ENCODE assay signal across 13 cellular contexts in genomic region chr2:74499940-74500577, GRCh38. TPM values are rescaled to one million over a fixed set of nuclear protein-coding genes. Genes with fewer than 3 reads are reported as not detected.
DNase-seq lines count a peak whose midpoint lies in the region; ATAC-seq and TF ChIP-seq lines count a peak whose summit lies in the region.
"Had no signal": no experiment of that assay in that cellular context is flagged by ENCODE, and none has a peak within 500 bp of the region (broad histone marks: within the 10 kb centered on the region; RNA-seq: fewer than 3 reads in every experiment).

No MANE protein-coding gene starts in this region.

- peaks cover 60% of the 10 kb centered on the region for H3K4me1 Mint-ChIP-seq in stimulated activated naive CD8-positive, alpha-beta T cell treated with anti-CD3 and anti-CD28 coated beads, Interleukin-15, amount 100 ng/mL, for 72 hours
- H3K4me1 Mint-ChIP-seq in brain, result peaks cover 58% of the 10 kb centered on the region
- H3K4me1 Mint-ChIP-seq in mesothelial cell of epicardium, result peaks cover 48% of the 10 kb centered on the region

- H3K9me3 Mint-ChIP-seq in stimulated activated naive CD8-positive, alpha-beta T cell treated with anti-CD3 and anti-CD28 coated beads, Interleukin-15, amount 100 ng/mL, for 72 hours, result no peaks in the 10 kb centered on the region
- H3K9me3 Mint-ChIP-seq in brain (no peaks in the 10 kb centered on the region), mesothelial cell of epicardium (no peaks in the 10 kb centered on the region)
- H3K9me3 Mint-ChIP-seq: stimulated activated memory B cell treated with anti-CD40 and anti-IgM and Interleukin-4, amounts not matched to agents 10 μg/mL and 1 μg/mL and 100 μg/mL, for 72 hours had no signal

- peaks cover 77% of the 10 kb centered on the region for H3K27me3 Mint-ChIP-seq in stimulated activated naive CD8-positive, alpha-beta T cell treated with anti-CD3 and anti-CD28 coated beads, Interleukin-15, amount 100 ng/mL, for 72 hours
- H3K27me3 Mint-ChIP-seq in brain, result peaks cover 93% of the 10 kb centered on the region
- peaks cover 91% of the 10 kb centered on the region for H3K27me3 Mint-ChIP-seq in mesothelial cell of epicardium (ENCODE audit: low read depth)

- DNase-seq in stimulated activated naive CD8-positive, alpha-beta T cell treated with anti-CD3 and anti-CD28 coated beads, Interleukin-15, amount 100 ng/mL, for 72 hours, result no peak
- no peak for DNase-seq in stimulated activated naive CD8-positive, alpha-beta T cell treated with anti-CD3 and anti-CD28 coated beads, Interleukin-15, Interleukin-2, amounts not matched to agents 100 U/mL and 50 U/mL, for 24 hours
- no peak for DNase-seq in mesothelial cell of epicardium (ENCODE audit: low spot score in 2 of 2, unreplicated experiment in 2 of 2)
- DNase-seq in G401 (ENCODE audit: low spot score), result no peak
- no peak for DNase-seq in NCI-H2029 treated with DMSO at 0.1 percent for 48 hours (lab: John Stamatoyannopoulos, UW)
- DNase-seq in NCI-H146 (lab: John Stamatoyannopoulos, UW), result no peak
- no peak for DNase-seq in HuH-7 (ENCODE audit: low spot score)
- DNase-seq: anterior cingulate cortex, HCEC 1CT had no signal

- in situ Hi-C loops in G401 (cut with HindIII; ENCODE audit: low sequenced_read_pairs), result no loop called here

- H3K36me3 Mint-ChIP-seq in brain (peaks cover 9% of the 10 kb centered on the region), mesothelial cell of epicardium (peaks cover 8% of the 10 kb centered on the region)

- H3K27ac Mint-ChIP-seq in stimulated activated naive CD8-positive, alpha-beta T cell treated with anti-CD3 and anti-CD28 coated beads, Interleukin-15, amount 100 ng/mL, for 72 hours, result no peak overlapping the region
- no peak overlapping the region for H3K27ac Mint-ChIP-seq in brain
- no peak overlapping the region for H3K27ac Mint-ChIP-seq in mesothelial cell of epicardium
- H3K27ac Mint-ChIP-seq: stimulated activated memory B cell treated with anti-CD40 and anti-IgM and Interleukin-4, amounts not matched to agents 10 μg/mL and 1 μg/mL and 100 μg/mL, for 72 hours had no signal

- no peak for TF ChIP-seq CTCF in brain (conservative IDR thresholded peaks at IDR 0.05)
- TF ChIP-seq CTCF in mesothelial cell of epicardium (IDR thresholded peaks at IDR 0.05; ENCODE audit: unreplicated experiment), result no peak

- H3K4me3 Mint-ChIP-seq in stimulated activated naive CD8-positive, alpha-beta T cell treated with anti-CD3 and anti-CD28 coated beads, Interleukin-15, amount 100 ng/mL, for 72 hours, result peak overlapping the region; percentile 20 to 51
- H3K4me3 Mint-ChIP-seq in brain, result peak overlapping the region in 3 of 5 experiments; percentile 62 to 79 (median 67)
- peak overlapping the region; percentile 75 for H3K4me3 Mint-ChIP-seq in mesothelial cell of epicardium

- ATAC-seq in stimulated activated naive CD8-positive, alpha-beta T cell treated with anti-CD3 and anti-CD28 coated beads, Interleukin-15, amount 100 ng/mL, for 72 hours, result no peak
- no peak for ATAC-seq in stimulated activated naive CD8-positive, alpha-beta T cell treated with anti-CD3 and anti-CD28 coated beads, Interleukin-15, Interleukin-2, amounts not matched to agents 100 U/mL and 50 U/mL, for 24 hours
- ATAC-seq: left lung; stimulated activated memory B cell treated with anti-CD40 and anti-IgM and Interleukin-4, amounts not matched to agents 10 μg/mL and 1 μg/mL and 100 μg/mL, for 72 hours had no signal

RNA-seq across cellular contexts. Expression of gene LBX2, which starts 0.7 kb away (rescaled TPM):
- 2.5 TPM for polyA plus RNA-seq in brain (ENCODE audit: insufficient read depth, low read depth, low replicate concordance)
- 0.86 to 1.1 TPM (median 0.89 TPM) in 3 replicates for total RNA-seq in mesothelial cell of epicardium
- not detected in 2 replicates for total RNA-seq in G401 (2014; rRNA removed; shearing (Covaris generic))

RNA-seq across cellular contexts. Expression of gene PCGF1, which starts 7.4 kb away (rescaled TPM):
- 19.5 TPM for polyA plus RNA-seq in brain (ENCODE audit: insufficient read depth, low read depth, low replicate concordance)
- 17.0 to 23.0 TPM (median 20.3 TPM) in 3 replicates for total RNA-seq in mesothelial cell of epicardium
- 38.2 and 39.9 TPM in 2 replicates for total RNA-seq in G401 (2014; rRNA removed; shearing (Covaris generic))

RNA-seq across cellular contexts. Expression of gene TLX2, which starts 14.2 kb away (rescaled TPM):
- 0.20 TPM for polyA plus RNA-seq in brain (ENCODE audit: insufficient read depth, low read depth, low replicate concordance)
- total RNA-seq in mesothelial cell of epicardium, result 0.18 TPM in 1 of 3 replicates, not detected in the others
- total RNA-seq in G401 (2014; rRNA removed; shearing (Covaris generic)), result not detected in 2 replicates
- total RNA-seq: left lung had no signal
- polyA plus RNA-seq: BJ had no signal

RNA-seq across cellular contexts. Expression of gene TTC31, which starts 17.2 kb away (rescaled TPM):
- polyA plus RNA-seq in brain (ENCODE audit: insufficient read depth, low read depth, low replicate concordance), result 13.4 TPM
- total RNA-seq in mesothelial cell of epicardium, result 26.1 to 27.3 TPM (median 26.1 TPM) in 3 replicates
- 21.7 and 34.6 TPM in 2 replicates for total RNA-seq in G401 (2014; rRNA removed; shearing (Covaris generic))

RNA-seq across cellular contexts. Expression of gene CCDC142, which starts 17.3 kb away (rescaled TPM):
- polyA plus RNA-seq in brain (ENCODE audit: insufficient read depth, low read depth, low replicate concordance), result 4.2 TPM
- total RNA-seq in mesothelial cell of epicardium, result 25.5 to 29.4 TPM (median 26.2 TPM) in 3 replicates
- total RNA-seq in G401 (2014; rRNA removed; shearing (Covaris generic)), result 15.7 and 19.0 TPM in 2 replicates
